In the genomic region with DNA sequence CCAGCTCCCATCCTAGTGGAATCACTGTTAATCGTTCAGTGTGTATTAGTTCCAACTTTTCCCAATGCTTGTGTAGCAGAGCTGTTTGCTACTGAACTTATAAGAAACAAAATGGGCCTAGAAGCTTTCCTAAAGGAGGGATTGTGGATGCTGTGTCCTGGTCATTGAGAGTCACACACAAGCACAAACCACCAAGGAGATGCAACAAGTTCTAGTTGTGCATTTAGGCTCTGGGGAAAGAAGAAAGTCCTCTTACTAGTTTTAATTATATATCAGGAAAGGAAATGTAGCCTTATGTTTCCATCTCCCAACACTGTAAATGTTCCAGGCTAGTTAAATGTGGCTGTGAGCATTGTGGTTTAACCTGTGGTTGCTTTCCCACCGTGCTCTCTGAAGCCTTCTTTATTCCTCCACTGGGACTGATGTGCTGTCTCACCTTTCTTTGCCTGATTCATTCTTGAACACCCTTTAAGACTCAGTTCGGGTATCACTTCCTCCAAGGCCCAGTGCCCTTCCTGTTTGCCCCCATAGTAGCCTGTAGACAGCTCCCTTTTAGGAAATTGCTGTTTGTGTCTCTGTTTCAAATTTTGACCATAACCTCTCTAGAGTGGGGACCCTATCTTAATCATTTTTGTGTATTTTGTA, we compare ENCODE assay signal across 11 cellular contexts. TPM values are rescaled to one million over a fixed set of nuclear protein-coding genes. Genes with fewer than 3 reads are reported as not detected.
DNase-seq lines count a peak whose midpoint lies in the region; ATAC-seq and TF ChIP-seq lines count a peak whose summit lies in the region.
"Had no signal": no experiment of that assay in that cellular context is flagged by ENCODE, and none has a peak within 500 bp of the region (broad histone marks: within the 10 kb centered on the region; RNA-seq: fewer than 3 reads in every experiment).

No MANE protein-coding gene starts in this region.

- no peaks in the 10 kb centered on the region; the same call in 1 of the 2 replicates for H3F3A ChIP-seq in MM.1S (ENCODE audit: insufficient read depth, low read length)

- H2AFZ ChIP-seq in MM.1S (ENCODE audit: low read length), result no peak overlapping the region

- H3K79me2 ChIP-seq in MM.1S (ENCODE audit: low read length), result no peaks in the 10 kb centered on the region

- no peaks in the 10 kb centered on the region for H3K9me3 Mint-ChIP-seq in natural killer cell treated with Interleukin-12 subunit alpha and Interleukin-12 subunit beta and Interleukin-15 and Interleukin-18, amount 100 ng/mL, for 72 hours
- no peaks in the 10 kb centered on the region for H3K9me3 Mint-ChIP-seq in glutamatergic neuron (ENCODE audit: unreplicated experiment)

- peaks cover 10% of the 10 kb centered on the region for H3K36me3 Mint-ChIP-seq in natural killer cell treated with Interleukin-12 subunit alpha and Interleukin-12 subunit beta and Interleukin-15 and Interleukin-18, amount 100 ng/mL, for 72 hours
- no peaks in the 10 kb centered on the region for H3K36me3 Mint-ChIP-seq in glutamatergic neuron (ENCODE audit: unreplicated experiment)

- H3K4me3 ChIP-seq in MM.1S (ENCODE audit: low read length), result no peak overlapping the region
- H3K4me3 ChIP-seq: transverse colon had no signal

- H3K4me2 ChIP-seq in MM.1S (ENCODE audit: low read depth, low read length), result peak overlapping the region; percentile 27

- no peak overlapping the region for H3K9ac ChIP-seq in MM.1S (ENCODE audit: low read length)

- H4K20me1 ChIP-seq in MM.1S (ENCODE audit: insufficient read depth, low read length), result no peaks in the 10 kb centered on the region

- no peaks in the 10 kb centered on the region for H3K27me3 ChIP-seq in MM.1S (replicated peaks; ENCODE audit: insufficient read depth, low read length)
- H3K27me3 ChIP-seq: transverse colon had no signal

- peaks cover 14% of the 10 kb centered on the region for H3K4me1 ChIP-seq in MM.1S (ENCODE audit: low read length)
- H3K4me1 ChIP-seq: transverse colon had no signal

- H3K27ac ChIP-seq in MM.1S (ENCODE audit: low read length), result peak overlapping the region; percentile 26; the same call in 1 of the 2 replicates
- H3K27ac ChIP-seq: transverse colon had no signal

- H3K9me2 ChIP-seq in MM.1S (replicated peaks; ENCODE audit: insufficient read depth, low read length), result no peaks in the 10 kb centered on the region

- peak; percentile 99 for ATAC-seq in GM19023 (IDR thresholded peaks at IDR 0.05; ENCODE audit: unreplicated experiment)
- peak; percentile 99 for ATAC-seq in HG02798 (IDR thresholded peaks at IDR 0.05; ENCODE audit: poor library complexity, unreplicated experiment)
- ATAC-seq in natural killer cell treated with Interleukin-12 subunit alpha and Interleukin-12 subunit beta and Interleukin-15 and Interleukin-18, amount 100 ng/mL, for 72 hours, result peak; percentile 64 to 66

- no peak for DNase-seq in MM.1S
- no peak for DNase-seq in natural killer cell treated with Interleukin-12 subunit alpha and Interleukin-12 subunit beta and Interleukin-15 and Interleukin-18, amount 100 ng/mL, for 72 hours (ENCODE audit: low spot score)
- no peak for DNase-seq in DMS53 treated with DMSO at 0.1 percent for 48 hours (lab: John Stamatoyannopoulos, UW; ENCODE audit: unreplicated experiment)
- DNase-seq in AML-193 (lab: John Stamatoyannopoulos, UW), result no peak
- DNase-seq in glutamatergic neuron, result no peak
- DNase-seq in SW 1271 (lab: John Stamatoyannopoulos, UW), result no peak
- DNase-seq: activated effector memory CD4-positive, alpha-beta T cell treated with Interleukin-2 at 50 U/mL for 16 hours; OCI-M1; transverse colon had no signal

- H3K4me3 Mint-ChIP-seq in natural killer cell treated with Interleukin-12 subunit alpha and Interleukin-12 subunit beta and Interleukin-15 and Interleukin-18, amount 100 ng/mL, for 72 hours, result no peak overlapping the region
- H3K4me3 Mint-ChIP-seq in glutamatergic neuron (ENCODE audit: unreplicated experiment), result no peak overlapping the region

- peak overlapping the region; percentile 13 to 23 for H3K27ac Mint-ChIP-seq in natural killer cell treated with Interleukin-12 subunit alpha and Interleukin-12 subunit beta and Interleukin-15 and Interleukin-18, amount 100 ng/mL, for 72 hours
- H3K27ac Mint-ChIP-seq in glutamatergic neuron (ENCODE audit: unreplicated experiment), result no peak overlapping the region

- no peaks in the 10 kb centered on the region; the same call in 1 of the 2 replicates for H3K36me3 ChIP-seq in MM.1S (replicated peaks; ENCODE audit: insufficient read depth, low read length)

- H3K9me3 ChIP-seq in MM.1S (replicated peaks; ENCODE audit: insufficient read depth, low read length), result no peaks in the 10 kb centered on the region
- H3K9me3 ChIP-seq: transverse colon had no signal

- no peak for TF ChIP-seq CTCF in MM.1S (IDR thresholded peaks at IDR 0.05; ENCODE audit: low read length)
- no peak for TF ChIP-seq CTCF in glutamatergic neuron (IDR thresholded peaks at IDR 0.05; ENCODE audit: partially characterized antibody, unreplicated experiment)

- H3K4me1 Mint-ChIP-seq in natural killer cell treated with Interleukin-12 subunit alpha and Interleukin-12 subunit beta and Interleukin-15 and Interleukin-18, amount 100 ng/mL, for 72 hours (ENCODE audit: low read depth in 2 of 2), result peaks cover 18 to 24% of the 10 kb centered on the region in 2 donors
- no peaks in the 10 kb centered on the region for H3K4me1 Mint-ChIP-seq in glutamatergic neuron (ENCODE audit: low read depth, unreplicated experiment)

- H3K27me3 Mint-ChIP-seq in natural killer cell treated with Interleukin-12 subunit alpha and Interleukin-12 subunit beta and Interleukin-15 and Interleukin-18, amount 100 ng/mL, for 72 hours, result no peaks in the 10 kb centered on the region
- H3K27me3 Mint-ChIP-seq in glutamatergic neuron (ENCODE audit: unreplicated experiment), result no peaks in the 10 kb centered on the region

RNA-seq across cellular contexts. Expression of gene ATP10D, which starts 34.3 kb away (rescaled TPM):
- 10 to 100 TPM in 1 of 2 donors, 1 to 10 TPM in 1; 9.9 to 36.7 TPM for total RNA-seq in natural killer cell treated with Interleukin-12 subunit alpha and Interleukin-12 subunit beta and Interleukin-15 and Interleukin-18, amount 100 ng/mL, for 72 hours
- 12.9 TPM for total RNA-seq in glutamatergic neuron (ENCODE audit: unreplicated experiment)

RNA-seq across cellular contexts. Expression of gene COMMD8, which starts 55.9 kb away (rescaled TPM):
- 10 to 100 TPM; 13.7 to 23.3 TPM for total RNA-seq in natural killer cell treated with Interleukin-12 subunit alpha and Interleukin-12 subunit beta and Interleukin-15 and Interleukin-18, amount 100 ng/mL, for 72 hours
- total RNA-seq in glutamatergic neuron (ENCODE audit: unreplicated experiment), result 8.2 TPM
